10 cellular contexts compared by ENCODE assay signal in genomic region chr16:11556945-11557720, GRCh38. TPM values are rescaled to one million over a fixed set of nuclear protein-coding genes. Genes with fewer than 3 reads are reported as not detected.
A peak's percentile ranks its signal among the peaks of the same experiment; 100 is the strongest.
DNase-seq lines count a peak whose midpoint lies in the region; ATAC-seq and TF ChIP-seq lines count a peak whose summit lies in the region.
"Had no signal": no experiment of that assay in that cellular context is flagged by ENCODE, and none has a peak within 500 bp of the region (broad histone marks: within the 10 kb centered on the region; RNA-seq: fewer than 3 reads in every experiment).

No MANE protein-coding gene starts in this region.

- intact Hi-C loops in natural killer cell (cut with micrococcal nuclease), result no loop called here

- DNase-seq in H9, result no peak
- DNase-seq in activated naive CD8-positive, alpha-beta T cell treated with anti-CD3 and anti-CD28 coated beads, Interleukin-2, amount 50 U/mL, for 24 hours, result no peak
- no peak for DNase-seq in natural killer cell
- DNase-seq in iPS-NIHi7 (ENCODE audit: extremely low spot score), result no peak
- no peak for DNase-seq in NCI-H2227 treated with DMSO at 0.1 percent for 48 hours (lab: John Stamatoyannopoulos, UW)
- DNase-seq in midbrain (lab: John Stamatoyannopoulos, UW), result no peak
- no peak for DNase-seq in NCI-H2196 treated with DMSO at 0.1 percent for 48 hours (lab: John Stamatoyannopoulos, UW; ENCODE audit: unreplicated experiment)
- DNase-seq: NCI-H1105, SK-N-SH had no signal

- peak overlapping the region in 4 of 11 experiments; percentile 24 to 56 (median 30); a peak in 4 of 22 replicates for H3K9ac ChIP-seq in BLaER1 treated with 17β-estradiol and CSF1 and Interleukin-3, amounts not matched to agents 10 nM and 100 nM
- no peak overlapping the region for H3K9ac ChIP-seq in H9 (ENCODE audit: extremely low read depth, insufficient read length, low read length)
- H3K9ac ChIP-seq: SK-N-SH had no signal

- no peak overlapping the region for H4K5ac ChIP-seq in H9 (ENCODE audit: insufficient read length, low read depth, low read length)

- peaks cover 0 to 6% of the 10 kb centered on the region in 2 experiments; a peak in 3 of 5 replicates for H3K9me3 Mint-ChIP-seq in H9
- peaks cover 11% of the 10 kb centered on the region for H3K9me3 Mint-ChIP-seq in activated naive CD8-positive, alpha-beta T cell treated with anti-CD3 and anti-CD28 coated beads, Interleukin-2, amount 50 U/mL, for 24 hours
- H3K9me3 Mint-ChIP-seq in natural killer cell, result no peaks in the 10 kb centered on the region

- no peak overlapping the region for H3T11ph ChIP-seq in H9 (ENCODE audit: low read length)

- peaks cover 17 to 59% (median 55%) of the 10 kb centered on the region in 3 experiments for H3K36me3 Mint-ChIP-seq in H9 (ENCODE audit: insufficient read depth in 1 of 3, low read depth in 3 of 3)
- H3K36me3 Mint-ChIP-seq in activated naive CD8-positive, alpha-beta T cell treated with anti-CD3 and anti-CD28 coated beads, Interleukin-2, amount 50 U/mL, for 24 hours (ENCODE audit: low read depth), result peaks cover 49% of the 10 kb centered on the region
- peaks cover 36% of the 10 kb centered on the region for H3K36me3 Mint-ChIP-seq in natural killer cell

- no peaks in the 10 kb centered on the region for H3K79me1 ChIP-seq in H9 (ENCODE audit: insufficient read depth, low read depth, low read length, poor library complexity, severe bottlenecking)

- no peak overlapping the region for H3K27ac ChIP-seq in BLaER1 treated with 17β-estradiol and CSF1 and Interleukin-3, amounts not matched to agents 10 nM and 100 nM
- no peak overlapping the region for H3K27ac ChIP-seq in H9 (ENCODE audit: insufficient read length, low read depth, low read length)

- H3K36me3 ChIP-seq in BLaER1 treated with 17β-estradiol and CSF1 and Interleukin-3, amounts not matched to agents 10 nM and 100 nM, result peaks cover 36 to 92% (median 68%) of the 10 kb centered on the region in 11 experiments

- no peak overlapping the region for H2BK20ac ChIP-seq in H9 (ENCODE audit: low read depth, low read length, poor library complexity, severe bottlenecking)

- no peak overlapping the region for H3K4ac ChIP-seq in H9 (ENCODE audit: low read depth, low read length)

- H2BK15ac ChIP-seq in H9 (ENCODE audit: low read depth, low read length), result no peak overlapping the region

- no peak overlapping the region for H3K18ac ChIP-seq in H9 (ENCODE audit: insufficient read length, low read depth, low read length)

- peak overlapping the region; percentile 38 to 74 (median 49); a peak in 18 of 22 replicates for H3K4me2 ChIP-seq in BLaER1 treated with 17β-estradiol and CSF1 and Interleukin-3, amounts not matched to agents 10 nM and 100 nM
- no peak overlapping the region for H3K4me2 ChIP-seq in H9 (ENCODE audit: insufficient read depth, insufficient read length, low read length)
- H3K4me2 ChIP-seq: SK-N-SH had no signal

- no peak overlapping the region for H2BK12ac ChIP-seq in H9 (ENCODE audit: insufficient read length, low read depth, low read length)

- no peaks in the 10 kb centered on the region for H3K27me3 Mint-ChIP-seq in H9 (ENCODE audit: low read depth)
- no peaks in the 10 kb centered on the region for H3K27me3 Mint-ChIP-seq in activated naive CD8-positive, alpha-beta T cell treated with anti-CD3 and anti-CD28 coated beads, Interleukin-2, amount 50 U/mL, for 24 hours
- H3K27me3 Mint-ChIP-seq in natural killer cell (ENCODE audit: low read depth in 2 of 2), result no peaks in the 10 kb centered on the region

- H3K14ac ChIP-seq in H9 (ENCODE audit: insufficient read depth, low read length), result no peak overlapping the region

- no peak overlapping the region for H3K23ac ChIP-seq in H9 (ENCODE audit: insufficient read length, low read depth, low read length)

- no peaks in the 10 kb centered on the region for H3K27me3 ChIP-seq in BLaER1 treated with 17β-estradiol and CSF1 and Interleukin-3, amounts not matched to agents 10 nM and 100 nM
- no peaks in the 10 kb centered on the region for H3K27me3 ChIP-seq in H9 (ENCODE audit: insufficient read depth, low read length)

- WGBS in H9 (ENCODE audit: extremely low coverage, insufficient read length, low lambda C conversion rate), result no CpG with 5 or more reads among the region's 9 CpGs

- H3K4me1 Mint-ChIP-seq in H9 (peaks cover 18% of the 10 kb centered on the region in 2 experiments), natural killer cell (peaks cover 71 to 76% of the 10 kb centered on the region in 2 donors)
- peaks cover 59% of the 10 kb centered on the region for H3K4me1 Mint-ChIP-seq in activated naive CD8-positive, alpha-beta T cell treated with anti-CD3 and anti-CD28 coated beads, Interleukin-2, amount 50 U/mL, for 24 hours

- peak overlapping the region in 2 of 3 experiments; percentile 42 to 59; a peak in 3 of 7 replicates for H3K27ac Mint-ChIP-seq in H9
- H3K27ac Mint-ChIP-seq in activated naive CD8-positive, alpha-beta T cell treated with anti-CD3 and anti-CD28 coated beads, Interleukin-2, amount 50 U/mL, for 24 hours, result peak overlapping the region; percentile 69
- peak overlapping the region; percentile 97 to 98 for H3K27ac Mint-ChIP-seq in natural killer cell

- H4K91ac ChIP-seq in H9 (ENCODE audit: insufficient read length, low read depth, low read length), result no peak overlapping the region

- peaks cover 54 to 78% (median 65%) of the 10 kb centered on the region in 10 experiments for H3K4me1 ChIP-seq in BLaER1 treated with 17β-estradiol and CSF1 and Interleukin-3, amounts not matched to agents 10 nM and 100 nM
- H3K4me1 ChIP-seq in H9 (ENCODE audit: insufficient read depth, low read length), result peaks cover 3% of the 10 kb centered on the region; the same call in 1 of the 2 replicates

- H3K4me3 Mint-ChIP-seq in H9 (no peak overlapping the region), natural killer cell (peak overlapping the region; percentile 89)
- H3K4me3 Mint-ChIP-seq in activated naive CD8-positive, alpha-beta T cell treated with anti-CD3 and anti-CD28 coated beads, Interleukin-2, amount 50 U/mL, for 24 hours, result no peak overlapping the region

- TF ChIP-seq CTCF in H9 (conservative IDR thresholded peaks at IDR 0.05) (no peak), natural killer cell (IDR thresholded peaks at IDR 0.05) (no peak)

- H2AK5ac ChIP-seq in H9 (ENCODE audit: insufficient read length, low read length), result no peak overlapping the region

- H4K8ac ChIP-seq in H9 (replicated peaks; ENCODE audit: insufficient read length, low read depth, low read length), result no peak overlapping the region

- no peak overlapping the region for H3K4me3 ChIP-seq in BLaER1 treated with 17β-estradiol and CSF1 and Interleukin-3, amounts not matched to agents 10 nM and 100 nM

- H3K56ac ChIP-seq in H9 (ENCODE audit: insufficient read length, low read depth, low read length), result no peak overlapping the region

- ATAC-seq in activated naive CD8-positive, alpha-beta T cell treated with anti-CD3 and anti-CD28 coated beads, Interleukin-2, amount 50 U/mL, for 24 hours, result no peak
- peak; percentile 6 to 15 (median 9) for ATAC-seq in natural killer cell

- peaks cover 0 to 17% (median 13%) of the 10 kb centered on the region in 11 experiments; a peak in 17 of 22 replicates for H3K9me3 ChIP-seq in BLaER1 treated with 17β-estradiol and CSF1 and Interleukin-3, amounts not matched to agents 10 nM and 100 nM (replicated peaks in 1 of 11)
- no peaks in the 10 kb centered on the region for H3K9me3 ChIP-seq in H9 (ENCODE audit: control insufficient read depth, low read depth, low read length)

- no peak overlapping the region for H2BK120ac ChIP-seq in H9 (ENCODE audit: low read depth, low read length, poor library complexity, severe bottlenecking)

- no peaks in the 10 kb centered on the region for H3K79me2 ChIP-seq in H9 (ENCODE audit: insufficient read depth, low read length)

- H3K23me2 ChIP-seq in H9 (ENCODE audit: insufficient read length, low read depth, low read length, poor library complexity, severe bottlenecking), result no peaks in the 10 kb centered on the region

- no peak overlapping the region for H2BK5ac ChIP-seq in H9 (ENCODE audit: insufficient read length, low read length)

- H4K20me1 ChIP-seq in BLaER1 treated with 17β-estradiol and CSF1 and Interleukin-3, amounts not matched to agents 10 nM and 100 nM, result peaks cover 51 to 100% (median 95%) of the 10 kb centered on the region in 11 experiments
- no peaks in the 10 kb centered on the region for H4K20me1 ChIP-seq in H9 (ENCODE audit: control insufficient read depth, insufficient read depth, insufficient read length)

- H2AFZ ChIP-seq in H9 (ENCODE audit: low read length), result no peak overlapping the region

RNA-seq across cellular contexts. Expression of gene LITAF, which starts 29.6 kb away (rescaled TPM):
- total RNA-seq in H9 (2021) (249 and 265 TPM in 2 replicates), natural killer cell (100 to 1,000 TPM; 584 to 772 (median 726) TPM)
